In genomic region chr6:150964765-150965164, GRCh38 we compare ENCODE assay signal across 1 cellular context.
TF ChIP-seq lines count a peak whose summit lies in the region.

No MANE protein-coding gene starts in this region.

TF ChIP-seq in A549, 52 proteins besides CTCF, POLR2A, EP300 and RAD21 (continued from another document):
- TF ChIP-seq REST (IDR thresholded peaks at IDR 0.05) (no peak), ZSCAN20 (CRISPR knock-in tag; IDR thresholded peaks at IDR 0.05) (no peak), CHD4 (IDR thresholded peaks at IDR 0.05; ENCODE audit: borderline replicate concordance) (no peak), CHD2 (IDR thresholded peaks at IDR 0.05; ENCODE audit: low read length, partially characterized antibody) (no peak), JUNB (IDR thresholded peaks at IDR 0.05) (no peak), KDM5A (IDR thresholded peaks at IDR 0.05) (no peak), FOXS1 (CRISPR knock-in tag; IDR thresholded peaks at IDR 0.05) (no peak), ZNF302 (CRISPR knock-in tag; IDR thresholded peaks at IDR 0.05) (no peak), RNF2 (IDR thresholded peaks at IDR 0.05; ENCODE audit: borderline replicate concordance, low read depth) (no peak)
